Comparison of ENCODE assay signal across 1 cellular context in the genomic region with DNA sequence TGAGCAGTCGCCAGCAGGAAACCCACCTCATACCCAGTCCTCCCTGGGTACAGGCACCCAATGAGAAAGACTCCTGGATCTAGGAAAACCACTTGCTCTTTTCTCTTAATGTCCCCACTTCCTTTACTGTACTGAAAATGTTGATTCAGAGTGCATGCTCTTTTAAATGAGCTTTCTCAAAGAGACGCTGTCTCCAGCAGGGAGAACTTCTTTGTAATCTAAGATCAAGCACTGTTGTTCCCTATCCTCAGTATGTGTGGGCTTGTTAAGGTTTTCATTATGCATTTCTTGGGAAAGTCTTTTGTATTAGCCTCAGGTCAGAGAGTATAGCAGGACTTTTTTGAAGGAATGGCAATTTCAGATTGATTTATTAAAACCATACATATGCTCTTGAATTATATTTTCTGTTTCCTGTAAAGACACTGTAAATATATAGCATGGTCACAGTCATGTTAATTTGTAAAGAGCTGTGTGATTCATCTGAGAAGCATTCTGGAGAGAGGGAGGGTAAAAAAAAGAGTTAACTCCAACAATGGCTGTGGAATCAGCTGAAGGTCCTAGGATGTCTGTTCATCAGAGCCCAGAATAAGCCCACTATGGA.
TF ChIP-seq lines count a peak whose summit lies in the region.

No MANE protein-coding gene starts in this region.

TF ChIP-seq in H1, 55 proteins besides CTCF, POLR2A, EP300 and RAD21:
- TF ChIP-seq TEAD4 (IDR thresholded peaks at IDR 0.05; ENCODE audit: low read depth, low read length) (no peak), BRCA1 (IDR thresholded peaks at IDR 0.05; ENCODE audit: low read depth, low read length) (no peak), JUND (IDR thresholded peaks at IDR 0.05; ENCODE audit: low read length) (peak; percentile 58; the same call in 1 of the 2 replicates), TBP (IDR thresholded peaks at IDR 0.05; ENCODE audit: low read depth, low read length) (no peak), EZH2 (IDR thresholded peaks at IDR 0.05; ENCODE audit: low read depth, low read length, severe bottlenecking) (no peak), KDM4A (IDR thresholded peaks at IDR 0.05; ENCODE audit: low read depth, low read length, severe bottlenecking) (no peak), POLR2AphosphoS5 (IDR thresholded peaks at IDR 0.05; ENCODE audit: low read depth, low read length) (0 out of 2 replicates have a peak, but pooled peaks have one; percentile 26), RBBP5 (IDR thresholded peaks at IDR 0.05; ENCODE audit: borderline replicate concordance, low read depth, low read length) (no peak), NANOG (IDR thresholded peaks at IDR 0.05; ENCODE audit: insufficient read depth, low read depth, low read length, poor library complexity, severe bottlenecking) (no peak), TCF12 (IDR thresholded peaks at IDR 0.05; ENCODE audit: low read depth, low read length) (no peak), JUN (IDR thresholded peaks at IDR 0.05; ENCODE audit: low read depth, low read length) (no peak)
